In the genomic region with DNA sequence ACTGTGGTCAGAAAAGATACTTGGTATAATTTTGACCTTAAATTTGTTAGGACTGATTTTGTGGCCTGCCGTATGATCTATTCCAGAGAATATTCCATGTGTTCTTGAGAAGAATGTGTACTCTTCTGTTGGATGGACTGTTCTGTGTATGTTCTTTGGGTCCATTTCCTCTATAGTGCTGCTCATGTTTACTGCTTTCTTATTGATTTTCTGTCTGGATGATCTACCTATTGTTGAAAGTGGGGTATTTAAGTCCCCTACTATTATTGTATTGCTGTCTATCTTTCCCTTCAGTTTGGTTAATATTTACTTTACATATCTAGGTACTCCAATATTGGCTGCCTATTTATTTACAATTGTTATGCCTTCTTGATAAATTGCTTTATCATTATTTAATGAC, we compare ENCODE assay signal across 24 cellular contexts.
DNase-seq lines count a peak whose midpoint lies in the region; ATAC-seq, FAIRE-seq and TF ChIP-seq lines count a peak whose summit lies in the region.
"Had no signal": no experiment of that assay in that cellular context is flagged by ENCODE, and none has a peak within 500 bp of the region (broad histone marks: within the 10 kb centered on the region; RNA-seq: fewer than 3 reads in every experiment).

No MANE protein-coding gene starts in this region.

- no peaks in the 10 kb centered on the region for H3K4me1 ChIP-seq in HepG2 (ENCODE audit: insufficient read depth, low read length)
- H3K4me1 ChIP-seq: BE2C; BLaER1 treated with 17β-estradiol and CSF1 and Interleukin-3, amounts not matched to agents 10 nM and 100 nM had no signal

- TF ChIP-seq RAD21 in HepG2 (CRISPR knock-in tag; IDR thresholded peaks at IDR 0.05), result no peak

- H3K9me3 ChIP-seq in HepG2 (ENCODE audit: low read length), result no peaks in the 10 kb centered on the region
- H3K9me3 ChIP-seq: BE2C had no signal

- no peaks in the 10 kb centered on the region for H3K36me3 ChIP-seq in HepG2 (replicated peaks in 1 of 2; ENCODE audit: control insufficient read depth in 1 of 2, insufficient read depth in 2 of 2, low read length in 2 of 2)
- H3K36me3 ChIP-seq: BE2C; BLaER1 treated with 17β-estradiol and CSF1 and Interleukin-3, amounts not matched to agents 10 nM and 100 nM had no signal

- intact Hi-C loops in HepG2 (cut with micrococcal nuclease; ENCODE audit: unreplicated experiment), result no loop called here

- no peak overlapping the region for H3K9ac ChIP-seq in HepG2 (ENCODE audit: insufficient read depth, low read depth, low read length)
- H3K9ac ChIP-seq: BLaER1 treated with 17β-estradiol and CSF1 and Interleukin-3, amounts not matched to agents 10 nM and 100 nM; GM23248 had no signal

- no peaks in the 10 kb centered on the region for H3K79me2 ChIP-seq in HepG2 (ENCODE audit: insufficient read depth, low read length)

- no TSS peak for BruUV-seq in HepG2 (replicated peaks; lab: Mats Ljungman, UMichigan)

- POLR2A ChIA-PET in HepG2 (lab: Yijun Ruan, JAX), result no interaction called here

- no peak overlapping the region for H2AFZ ChIP-seq in HepG2 (ENCODE audit: low read length)
- H2AFZ ChIP-seq: GM23248 had no signal

- ATAC-seq in HepG2, result peak; percentile 48; the same call in 1 of the 3 replicates
- ATAC-seq in GM19328 (IDR thresholded peaks at IDR 0.05; ENCODE audit: unreplicated experiment), result no peak
- ATAC-seq: GM12878 had no signal

- TF ChIP-seq POLR2A in HepG2 (IDR thresholded peaks at IDR 0.05; ENCODE audit: insufficient read depth in 1 of 2, low read depth in 2 of 2, low read length in 2 of 2), result no peak

- peak in 2 of 3 experiments; percentile 4 to 41 for DNase-seq in NCI-H1417 (lab: John Stamatoyannopoulos, UW)
- no peak for DNase-seq in NCI-H1417 treated with DMSO at 0.1 percent for 48 hours (lab: John Stamatoyannopoulos, UW)
- DNase-seq in fibroblast of gingiva (ENCODE audit: low read depth), result peak; percentile 71
- DNase-seq in HepG2 (ENCODE audit: low spot score), result no peak
- no peak for DNase-seq in activated gamma-delta T cell treated with Interleukin-2 at 50 U/mL for 16 hours
- no peak for DNase-seq in GM13977 (ENCODE audit: low spot score)
- DNase-seq: AML-193; BE2C; CD4-positive, alpha-beta T cell; CD8-positive, alpha-beta memory T cell; DMS 273 treated with DMSO at 0.1 percent for 48 hours; DMS79; EL; GDM1; GM23248; H7; HCEC 1CT had no signal

- no peak overlapping the region for H3K4me3 ChIP-seq in HepG2 (replicated peaks in 1 of 3; ENCODE audit: insufficient read depth in 1 of 3, low read depth in 2 of 3, low read length in 3 of 3)
- H3K4me3 ChIP-seq: BLaER1 treated with 17β-estradiol and CSF1 and Interleukin-3, amounts not matched to agents 10 nM and 100 nM; GM12878; GM23248 had no signal

- H3K27me3 ChIP-seq in HepG2 (ENCODE audit: control insufficient read depth in 1 of 2, insufficient read depth in 2 of 2, low read length in 2 of 2), result no peaks in the 10 kb centered on the region
- H3K27me3 ChIP-seq: BE2C; BLaER1 treated with 17β-estradiol and CSF1 and Interleukin-3, amounts not matched to agents 10 nM and 100 nM had no signal

- in situ Hi-C loops in HepG2 (cut with HindIII; ENCODE audit: extremely low pct_ligation_motif_present, low pct_unique_long_range_greater_than_20kb), result no loop called here
- in situ Hi-C loops in GM13977 (cut with MboI; ENCODE audit: low pct_unique_long_range_greater_than_20kb, low sequenced_read_pairs, unreplicated experiment), result no loop called here

- H3K4me2 ChIP-seq in HepG2 (ENCODE audit: low read depth, low read length), result no peak overlapping the region
- H3K4me2 ChIP-seq: BLaER1 treated with 17β-estradiol and CSF1 and Interleukin-3, amounts not matched to agents 10 nM and 100 nM had no signal

- no peak overlapping the region for H3K27ac ChIP-seq in HepG2 (ENCODE audit: extremely low read length, insufficient read depth, low read length)
- H3K27ac ChIP-seq: 22Rv1; BLaER1 treated with 17β-estradiol and CSF1 and Interleukin-3, amounts not matched to agents 10 nM and 100 nM; GM23248 had no signal

- TF ChIP-seq CTCF in HepG2 (CRISPR knock-in tag; IDR thresholded peaks at IDR 0.05) (no peak), GM13977 (IDR thresholded peaks at IDR 0.05; ENCODE audit: extremely low read depth, insufficient read depth, missing control alignments) (no peak)

- no peaks in the 10 kb centered on the region for H4K20me1 ChIP-seq in HepG2 (ENCODE audit: insufficient read depth, low read length)
- H4K20me1 ChIP-seq: BLaER1 treated with 17β-estradiol and CSF1 and Interleukin-3, amounts not matched to agents 10 nM and 100 nM had no signal

- CTCF ChIA-PET in HepG2 (lab: Yijun Ruan, JAX; ENCODE audit: low intra/inter-chr PET ratio, low total read pairs), result no interaction called here

- no peak for FAIRE-seq in HepG2 (lab: Jason Lieb, UNC)
- FAIRE-seq: D721Med, GM12878, GM18507, H1 had no signal

- TF ChIP-seq EP300 in HepG2 (IDR thresholded peaks at IDR 0.05; ENCODE audit: low read depth in 2 of 2, low read length in 2 of 2) (no peak), HepG2 (CRISPR knock-in tag; IDR thresholded peaks at IDR 0.05; ENCODE audit: borderline replicate concordance) (no peak)

- WGBS in HepG2 (ENCODE audit: low lambda C conversion rate), result 88% methylated on average over 1 of the region's 1 CpG

TF ChIP-seq in HepG2, 621 proteins besides CTCF, POLR2A, EP300 and RAD21 (continues in another document):
- TF ChIP-seq, protein P1, sequence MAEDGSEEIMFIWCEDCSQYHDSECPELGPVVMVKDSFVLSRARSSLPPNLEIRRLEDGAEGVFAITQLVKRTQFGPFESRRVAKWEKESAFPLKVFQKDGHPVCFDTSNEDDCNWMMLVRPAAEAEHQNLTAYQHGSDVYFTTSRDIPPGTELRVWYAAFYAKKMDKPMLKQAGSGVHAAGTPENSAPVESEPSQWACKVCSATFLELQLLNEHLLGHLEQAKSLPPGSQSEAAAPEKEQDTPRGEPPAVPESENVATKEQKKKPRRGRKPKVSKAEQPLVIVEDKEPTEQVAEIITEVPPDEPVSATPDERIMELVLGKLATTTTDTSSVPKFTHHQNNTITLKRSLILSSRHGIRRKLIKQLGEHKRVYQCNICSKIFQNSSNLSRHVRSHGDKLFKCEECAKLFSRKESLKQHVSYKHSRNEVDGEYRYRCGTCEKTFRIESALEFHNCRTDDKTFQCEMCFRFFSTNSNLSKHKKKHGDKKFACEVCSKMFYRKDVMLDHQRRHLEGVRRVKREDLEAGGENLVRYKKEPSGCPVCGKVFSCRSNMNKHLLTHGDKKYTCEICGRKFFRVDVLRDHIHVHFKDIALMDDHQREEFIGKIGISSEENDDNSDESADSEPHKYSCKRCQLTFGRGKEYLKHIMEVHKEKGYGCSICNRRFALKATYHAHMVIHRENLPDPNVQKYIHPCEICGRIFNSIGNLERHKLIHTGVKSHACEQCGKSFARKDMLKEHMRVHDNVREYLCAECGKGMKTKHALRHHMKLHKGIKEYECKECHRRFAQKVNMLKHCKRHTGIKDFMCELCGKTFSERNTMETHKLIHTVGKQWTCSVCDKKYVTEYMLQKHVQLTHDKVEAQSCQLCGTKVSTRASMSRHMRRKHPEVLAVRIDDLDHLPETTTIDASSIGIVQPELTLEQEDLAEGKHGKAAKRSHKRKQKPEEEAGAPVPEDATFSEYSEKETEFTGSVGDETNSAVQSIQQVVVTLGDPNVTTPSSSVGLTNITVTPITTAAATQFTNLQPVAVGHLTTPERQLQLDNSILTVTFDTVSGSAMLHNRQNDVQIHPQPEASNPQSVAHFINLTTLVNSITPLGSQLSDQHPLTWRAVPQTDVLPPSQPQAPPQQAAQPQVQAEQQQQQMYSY (CRISPR knock-in tag; IDR thresholded peaks at IDR 0.05), result no peak
- TF ChIP-seq NFIB (CRISPR knock-in tag; IDR thresholded peaks at IDR 0.05; ENCODE audit: borderline replicate concordance) (no peak), ZSCAN9 (CRISPR knock-in tag; IDR thresholded peaks at IDR 0.05; ENCODE audit: borderline replicate concordance) (no peak), FOXP1 (IDR thresholded peaks at IDR 0.05) (no peak), FOXP1 (CRISPR knock-in tag; IDR thresholded peaks at IDR 0.05) (peak; percentile 51), WIZ (CRISPR knock-in tag; IDR thresholded peaks at IDR 0.05) (no peak), SRSF9 (IDR thresholded peaks at IDR 0.05; ENCODE audit: borderline replicate concordance, insufficient read depth, low read depth, low read length, poor library complexity, severe bottlenecking) (no peak), STAT5B (CRISPR knock-in tag; IDR thresholded peaks at IDR 0.05) (no peak), ZNF724P (CRISPR knock-in tag; IDR thresholded peaks at IDR 0.05; ENCODE audit: borderline replicate concordance) (no peak), RNF2 (conservative IDR thresholded peaks at IDR 0.05; ENCODE audit: low read depth) (no peak), KAT8 (CRISPR knock-in tag; IDR thresholded peaks at IDR 0.05) (no peak), ELF1 (CRISPR knock-in tag; IDR thresholded peaks at IDR 0.05) (no peak), ZNF451 (CRISPR knock-in tag; IDR thresholded peaks at IDR 0.05) (no peak)
- TF ChIP-seq, protein P2, sequence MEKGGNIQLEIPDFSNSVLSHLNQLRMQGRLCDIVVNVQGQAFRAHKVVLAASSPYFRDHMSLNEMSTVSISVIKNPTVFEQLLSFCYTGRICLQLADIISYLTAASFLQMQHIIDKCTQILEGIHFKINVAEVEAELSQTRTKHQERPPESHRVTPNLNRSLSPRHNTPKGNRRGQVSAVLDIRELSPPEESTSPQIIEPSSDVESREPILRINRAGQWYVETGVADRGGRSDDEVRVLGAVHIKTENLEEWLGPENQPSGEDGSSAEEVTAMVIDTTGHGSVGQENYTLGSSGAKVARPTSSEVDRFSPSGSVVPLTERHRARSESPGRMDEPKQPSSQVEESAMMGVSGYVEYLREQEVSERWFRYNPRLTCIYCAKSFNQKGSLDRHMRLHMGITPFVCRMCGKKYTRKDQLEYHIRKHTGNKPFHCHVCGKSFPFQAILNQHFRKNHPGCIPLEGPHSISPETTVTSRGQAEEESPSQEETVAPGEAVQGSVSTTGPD (CRISPR knock-in tag; IDR thresholded peaks at IDR 0.05), result no peak

Comparison
In these comparisons a context has a peak if more than half of its experiments do, and no peak if none do; other contexts are left out.
1. DNase-seq: peak in NCI-H1417 (2 of 3) and fibroblast of gingiva (single experiment); none in NCI-H1417 treated with DMSO at 0.1 percent for 48 hours (single experiment), HepG2 (single experiment), activated gamma-delta T cell treated with Interleukin-2 at 50 U/mL for 16 hours (single experiment) and GM13977 (single experiment).